22 cellular contexts compared by ENCODE assay signal in genomic region chr2:129884221-129884786, GRCh38.
A peak's percentile ranks its signal among the peaks of the same experiment; 100 is the strongest.
DNase-seq lines count a peak whose midpoint lies in the region; ATAC-seq and TF ChIP-seq lines count a peak whose summit lies in the region.
"Had no signal": no experiment of that assay in that cellular context is flagged by ENCODE, and none has a peak within 500 bp of the region (broad histone marks: within the 10 kb centered on the region; RNA-seq: fewer than 3 reads in every experiment).

No MANE protein-coding gene starts in this region.

- H3K36me3 ChIP-seq in HEK293 (ENCODE audit: control insufficient read depth in 2 of 2, insufficient read depth in 1 of 2, low read length in 2 of 2) = no peaks in the 10 kb centered on the region
- H3K36me3 ChIP-seq in endodermal cell (ENCODE audit: control insufficient read depth, insufficient read depth, low read length) = no peaks in the 10 kb centered on the region
- H3K36me3 ChIP-seq in neuronal stem cell (replicated peaks in 1 of 2; ENCODE audit: control insufficient read depth in 2 of 2, insufficient read depth in 2 of 2, low read length in 2 of 2) = no peaks in the 10 kb centered on the region
- H3K36me3 ChIP-seq in stomach = no peaks in the 10 kb centered on the region
- H3K36me3 ChIP-seq in testis (ENCODE audit: low read depth, missing control alignments) = no peaks in the 10 kb centered on the region
- H3K36me3 ChIP-seq in BE2C = no peaks in the 10 kb centered on the region
- H3K36me3 ChIP-seq: BLaER1 treated with 17β-estradiol and CSF1 and Interleukin-3, amounts not matched to agents 10 nM and 100 nM had no signal

- H4K91ac ChIP-seq in neuronal stem cell (ENCODE audit: low read depth, low read length, poor library complexity) = no peak overlapping the region

- H2BK120ac ChIP-seq in neuronal stem cell (ENCODE audit: low read depth, low read length) = no peak overlapping the region

- peak; percentile 25 for DNase-seq in endodermal cell
- no peak for DNase-seq in neuronal stem cell (ENCODE audit: low spot score)
- peak; percentile 5 for DNase-seq in stomach
- no peak for DNase-seq in testis
- DNase-seq in activated CD8-positive, alpha-beta T cell treated with anti-CD3 and anti-CD28 coated beads for 36 hours = no peak
- no peak for DNase-seq in BE2C
- DNase-seq: Calu3; CD4-positive, alpha-beta memory T cell; COR-L47; DMS53; DMS79 treated with DMSO at 0.1 percent for 48 hours; GF-D8; GM23248; H9; HFFc6 had no signal

- no peaks in the 10 kb centered on the region for H3K9me3 Mint-ChIP-seq in endodermal cell
- H3K9me3 Mint-ChIP-seq in activated CD8-positive, alpha-beta T cell treated with anti-CD3 and anti-CD28 coated beads for 36 hours = no peaks in the 10 kb centered on the region
- H3K9me3 Mint-ChIP-seq: CD4-positive, alpha-beta memory T cell; HFFc6 had no signal

- CTCF ChIA-PET in HEK293 (lab: Yijun Ruan, JAX) = interaction anchor here (0.6 kb wide), 1 partner anchor 562 kb away, joined by 5 read pairs; no protein-coding TSS in a partner anchor
- CTCF ChIA-PET in activated CD8-positive, alpha-beta T cell treated with anti-CD3 and anti-CD28 coated beads for 36 hours (lab: Charles Lee) = no interaction called here

- H3K27me3 ChIP-seq in endodermal cell (ENCODE audit: control insufficient read depth, insufficient read depth, low read length, poor library complexity, severe bottlenecking) (peaks cover 3% of the 10 kb centered on the region), neuronal stem cell (ENCODE audit: control insufficient read depth in 3 of 3, insufficient read depth in 3 of 3, low read depth in 1 of 3, low read length in 3 of 3) (peaks cover 0 to 24% (median 0%) of the 10 kb centered on the region in 3 experiments), stomach (peaks cover 0 to 7% (median 0%) of the 10 kb centered on the region in 3 donors), testis (no peaks in the 10 kb centered on the region), BE2C (no peaks in the 10 kb centered on the region)
- H3K27me3 ChIP-seq: BLaER1 treated with 17β-estradiol and CSF1 and Interleukin-3, amounts not matched to agents 10 nM and 100 nM had no signal

- TF ChIP-seq POLR2A in stomach (IDR thresholded peaks at IDR 0.05) (no peak), testis (IDR thresholded peaks at IDR 0.05) (no peak)

- H2BK15ac ChIP-seq in neuronal stem cell (ENCODE audit: low read length) = no peak overlapping the region

- H3K4me1 ChIP-seq in HEK293 (ENCODE audit: control insufficient read depth, insufficient read depth, low read length) (no peaks in the 10 kb centered on the region), endodermal cell (ENCODE audit: control insufficient read depth, insufficient read depth, low read length) (peaks cover 3% of the 10 kb centered on the region), neuronal stem cell (ENCODE audit: control insufficient read depth in 2 of 2, insufficient read depth in 1 of 2, low read depth in 1 of 2, low read length in 2 of 2) (peaks cover 0 to 2% of the 10 kb centered on the region in 2 donors), stomach (no peaks in the 10 kb centered on the region), testis (no peaks in the 10 kb centered on the region), BE2C (no peaks in the 10 kb centered on the region)

- no peak overlapping the region for H3K27ac Mint-ChIP-seq in endodermal cell
- no peak overlapping the region for H3K27ac Mint-ChIP-seq in activated CD8-positive, alpha-beta T cell treated with anti-CD3 and anti-CD28 coated beads for 36 hours
- H3K27ac Mint-ChIP-seq: B cell, CD14-positive monocyte, HFFc6 had no signal

- H3K27ac ChIP-seq in HEK293 (ENCODE audit: extremely low read depth, low read depth, low read length) (no peak overlapping the region), endodermal cell (ENCODE audit: low read depth, low read length) (no peak overlapping the region), neuronal stem cell (replicated peaks; ENCODE audit: low read length) (no peak overlapping the region), stomach (no peak overlapping the region), testis (no peak overlapping the region)
- H3K27ac ChIP-seq: 22Rv1; BLaER1 treated with 17β-estradiol and CSF1 and Interleukin-3, amounts not matched to agents 10 nM and 100 nM; GM23248 had no signal

- no peak overlapping the region for H3K4ac ChIP-seq in neuronal stem cell (ENCODE audit: low read length)

- TF ChIP-seq CTCF in HEK293 (tag by site-specific recombination; IDR thresholded peaks at IDR 0.05) (no peak), endodermal cell (conservative IDR thresholded peaks at IDR 0.05) (no peak), stomach (IDR thresholded peaks at IDR 0.05) (no peak), testis (IDR thresholded peaks at IDR 0.05) (no peak), BE2C (IDR thresholded peaks at IDR 0.05; ENCODE audit: low read depth, low read length) (no peak)
- TF ChIP-seq CTCF in activated CD8-positive, alpha-beta T cell treated with anti-CD3 and anti-CD28 coated beads for 36 hours (IDR thresholded peaks at IDR 0.05) = no peak

- no peak overlapping the region for H3K4me3 Mint-ChIP-seq in endodermal cell
- no peak overlapping the region for H3K4me3 Mint-ChIP-seq in activated CD8-positive, alpha-beta T cell treated with anti-CD3 and anti-CD28 coated beads for 36 hours
- H3K4me3 Mint-ChIP-seq: B cell; CD14-positive monocyte; CD4-positive, alpha-beta memory T cell; H9; HFFc6 had no signal

- no peak overlapping the region for H2AFZ ChIP-seq in neuronal stem cell (ENCODE audit: low read length)
- H2AFZ ChIP-seq: GM23248 had no signal

- no peaks in the 10 kb centered on the region for H3K36me3 Mint-ChIP-seq in endodermal cell (ENCODE audit: low read depth)
- no peaks in the 10 kb centered on the region for H3K36me3 Mint-ChIP-seq in activated CD8-positive, alpha-beta T cell treated with anti-CD3 and anti-CD28 coated beads for 36 hours (ENCODE audit: low read depth)
- H3K36me3 Mint-ChIP-seq: CD14-positive monocyte; CD4-positive, alpha-beta memory T cell had no signal

- H3K4me3 ChIP-seq in HEK293 (ENCODE audit: low read depth, low read length) (no peak overlapping the region), endodermal cell (ENCODE audit: low read length) (no peak overlapping the region), neuronal stem cell (ENCODE audit: low read length in 2 of 2) (no peak overlapping the region), stomach (no peak overlapping the region), testis (no peak overlapping the region), BE2C (ENCODE audit: low read depth, low read length) (no peak overlapping the region)
- H3K4me3 ChIP-seq: BLaER1 treated with 17β-estradiol and CSF1 and Interleukin-3, amounts not matched to agents 10 nM and 100 nM; GM23248 had no signal

- H2BK12ac ChIP-seq in neuronal stem cell (ENCODE audit: low read length) = no peak overlapping the region

- WGBS in endodermal cell (ENCODE audit: insufficient coverage in 1 of 2, insufficient read length in 1 of 2), 2 experiments = 86 to 90% methylated on average over 3 to 4 of the region's 4 CpGs
- no CpG with 5 or more reads among the region's 4 CpGs for WGBS in neuronal stem cell (ENCODE audit: extremely low coverage in 2 of 2, insufficient read length in 2 of 2, insufficient replicate concordance in 1 of 2), 2 donors
- 74 to 87% (median 80%) methylated on average over 4 of the region's 4 CpGs for WGBS in stomach, 5 donors
- 85 to 88% methylated on average over 4 of the region's 4 CpGs for WGBS in testis, 2 donors

- H4K8ac ChIP-seq in neuronal stem cell (ENCODE audit: low read depth, low read length) = no peak overlapping the region

- no peak overlapping the region for H2BK5ac ChIP-seq in neuronal stem cell (ENCODE audit: low read length)

- H2AK5ac ChIP-seq in neuronal stem cell (ENCODE audit: low read depth, low read length) = no peak overlapping the region

- H3K79me1 ChIP-seq in neuronal stem cell (ENCODE audit: low read depth, low read length) = no peaks in the 10 kb centered on the region

- no peak overlapping the region for H3K18ac ChIP-seq in neuronal stem cell (ENCODE audit: low read length)

- peaks cover 16% of the 10 kb centered on the region for H3K27me3 Mint-ChIP-seq in endodermal cell (ENCODE audit: insufficient read depth)
- peaks cover 3% of the 10 kb centered on the region for H3K27me3 Mint-ChIP-seq in activated CD8-positive, alpha-beta T cell treated with anti-CD3 and anti-CD28 coated beads for 36 hours

- peaks cover 15% of the 10 kb centered on the region for H3K4me1 Mint-ChIP-seq in endodermal cell
- H3K4me1 Mint-ChIP-seq in activated CD8-positive, alpha-beta T cell treated with anti-CD3 and anti-CD28 coated beads for 36 hours (ENCODE audit: low read depth) = no peaks in the 10 kb centered on the region
- H3K4me1 Mint-ChIP-seq: B cell; CD14-positive monocyte; CD4-positive, alpha-beta memory T cell had no signal

- POLR2A ChIA-PET in HEK293 (lab: Yijun Ruan, JAX) = no interaction called here
- POLR2A ChIA-PET in activated CD8-positive, alpha-beta T cell treated with anti-CD3 and anti-CD28 coated beads for 36 hours (lab: Charles Lee) = no interaction called here

- TF ChIP-seq EP300 in stomach (IDR thresholded peaks at IDR 0.05) = no peak

- H3K9me3 ChIP-seq in HEK293 (ENCODE audit: control insufficient read depth, insufficient read depth, low read depth, low read length) (no peaks in the 10 kb centered on the region), endodermal cell (ENCODE audit: control insufficient read depth, low read length) (no peaks in the 10 kb centered on the region), neuronal stem cell (replicated peaks in 1 of 2; ENCODE audit: control insufficient read depth in 2 of 2, insufficient read depth in 1 of 2, low read depth in 1 of 2, low read length in 2 of 2) (no peaks in the 10 kb centered on the region), stomach (no peaks in the 10 kb centered on the region), testis (no peaks in the 10 kb centered on the region), BE2C (no peaks in the 10 kb centered on the region)
- H3K9me3 ChIP-seq: BLaER1 treated with 17β-estradiol and CSF1 and Interleukin-3, amounts not matched to agents 10 nM and 100 nM had no signal

- intact Hi-C loops in stomach (cut with DNase I; ENCODE audit: low total_unique reads) (no loop called here), testis (cut with DNase I; ENCODE audit: low total_unique reads) (no loop called here)
- intact Hi-C loops in activated CD8-positive, alpha-beta T cell treated with anti-CD3 and anti-CD28 coated beads for 36 hours (cut with micrococcal nuclease) = no loop called here

- ATAC-seq in activated CD8-positive, alpha-beta T cell treated with anti-CD3 and anti-CD28 coated beads for 36 hours = no peak
- no peak for ATAC-seq in GM21619 (IDR thresholded peaks at IDR 0.05; ENCODE audit: unreplicated experiment)
- ATAC-seq: HCT116 had no signal

- H3K4me2 ChIP-seq in neuronal stem cell (ENCODE audit: insufficient read depth, low read length, poor library complexity, severe bottlenecking) = no peak overlapping the region
- H3K4me2 ChIP-seq: BLaER1 treated with 17β-estradiol and CSF1 and Interleukin-3, amounts not matched to agents 10 nM and 100 nM had no signal

- H3K9ac ChIP-seq in endodermal cell (ENCODE audit: extremely low read depth, low read length, poor library complexity, severe bottlenecking) = no peak overlapping the region
- H3K9ac ChIP-seq in neuronal stem cell (ENCODE audit: low read depth, low read length, poor library complexity) = no peak overlapping the region
- H3K9ac ChIP-seq: BLaER1 treated with 17β-estradiol and CSF1 and Interleukin-3, amounts not matched to agents 10 nM and 100 nM; GM23248 had no signal

- no peak overlapping the region for H3K14ac ChIP-seq in neuronal stem cell (ENCODE audit: low read length)

- H3K23ac ChIP-seq in neuronal stem cell (ENCODE audit: low read depth, low read length, poor library complexity) = peak overlapping the region; percentile 51

Comparison
In these comparisons a context has a peak if more than half of its experiments do, and no peak if none do; other contexts are left out.
1. DNase-seq: peak in endodermal cell (single experiment) and stomach (single experiment); none in neuronal stem cell (single experiment), testis (single experiment), activated CD8-positive, alpha-beta T cell treated with anti-CD3 and anti-CD28 coated beads for 36 hours (single experiment) and BE2C (single experiment).